ENCODE assay signal across 23 cellular contexts in genomic region chr11:90453525-90453924, GRCh38.
"Had no signal": no experiment of that assay in that cellular context is flagged by ENCODE, and none has a peak within 500 bp of the region (broad histone marks: within the 10 kb centered on the region; RNA-seq: fewer than 3 reads in every experiment).

No MANE protein-coding gene starts in this region.

- H3K4me3 Mint-ChIP-seq: endodermal cell; natural killer cell; stimulated activated naive B cell treated with anti-CD40 and anti-IgM and Interleukin-4, amounts not matched to agents 10 μg/mL and 1 μg/mL and 100 μg/mL, for 72 hours; stimulated activated naive CD8-positive, alpha-beta T cell treated with anti-CD3 and anti-CD28 coated beads, Interleukin-15, Interleukin-2, amounts not matched to agents 100 ng/mL and 50 ng/mL, for 24 hours had no signal

- H3K4me1 ChIP-seq: foreskin keratinocyte, gastroesophageal sphincter, lower lobe of right lung, pancreas, right lobe of liver, tibial nerve, vagina had no signal

- H3K36me3 ChIP-seq: esophagus muscularis mucosa, gastroesophageal sphincter, heart left ventricle, lower lobe of right lung, pancreas, right lobe of liver, thoracic aorta, tibial nerve, vagina had no signal

- H3K9me3 ChIP-seq: esophagus muscularis mucosa, gastroesophageal sphincter, heart left ventricle, lower lobe of right lung, pancreas, right lobe of liver, thoracic aorta, tibial nerve, vagina had no signal

- DNase-seq: dorsolateral prefrontal cortex; effector CD8-positive, alpha-beta T cell; endodermal cell; foreskin keratinocyte; heart left ventricle; left ventricle myocardium superior; lower lobe of right lung; natural killer cell; occipital lobe; pancreas; retina; right lobe of liver; small intestine; stimulated activated CD4-positive, alpha-beta T cell treated with anti-CD3 and anti-CD28 coated beads, Interleukin-15, amount 100 ng/mL, for 24 hours; stimulated activated CD4-positive, alpha-beta T cell treated with anti-CD3 and anti-CD28 coated beads, Interleukin-2, amount 100 ng/mL, for 48 hours; stimulated activated naive B cell treated with anti-CD40 and anti-IgM and Interleukin-4, amounts not matched to agents 10 μg/mL and 1 μg/mL and 100 μg/mL, for 72 hours had no signal

- H3K27ac ChIP-seq: dorsolateral prefrontal cortex, esophagus muscularis mucosa, foreskin keratinocyte, gastroesophageal sphincter, heart left ventricle, hepatocyte, lower lobe of right lung, pancreas, right lobe of liver, tibial nerve, vagina had no signal

- H3K9me3 Mint-ChIP-seq: stimulated activated naive B cell treated with anti-CD40 and anti-IgM and Interleukin-4, amounts not matched to agents 10 μg/mL and 1 μg/mL and 100 μg/mL, for 72 hours; stimulated activated naive CD8-positive, alpha-beta T cell treated with anti-CD3 and anti-CD28 coated beads, Interleukin-15, Interleukin-2, amounts not matched to agents 100 ng/mL and 50 ng/mL, for 24 hours had no signal

- ATAC-seq: foreskin keratinocyte; gastroesophageal sphincter; heart left ventricle; left ventricle myocardium superior; lower lobe of right lung; natural killer cell; pancreas; right lobe of liver; stimulated activated naive B cell treated with anti-CD40 and anti-IgM and Interleukin-4, amounts not matched to agents 10 μg/mL and 1 μg/mL and 100 μg/mL, for 72 hours had no signal

- H3K36me3 Mint-ChIP-seq: natural killer cell; stimulated activated naive B cell treated with anti-CD40 and anti-IgM and Interleukin-4, amounts not matched to agents 10 μg/mL and 1 μg/mL and 100 μg/mL, for 72 hours had no signal

- H3K4me2 ChIP-seq: hepatocyte had no signal

- H3K27me3 ChIP-seq: dorsolateral prefrontal cortex, esophagus muscularis mucosa, foreskin keratinocyte, gastroesophageal sphincter, heart left ventricle, hepatocyte, pancreas, right lobe of liver, tibial nerve, vagina had no signal

- H3K27me3 Mint-ChIP-seq: stimulated activated naive B cell treated with anti-CD40 and anti-IgM and Interleukin-4, amounts not matched to agents 10 μg/mL and 1 μg/mL and 100 μg/mL, for 72 hours; stimulated activated naive CD8-positive, alpha-beta T cell treated with anti-CD3 and anti-CD28 coated beads, Interleukin-15, Interleukin-2, amounts not matched to agents 100 ng/mL and 50 ng/mL, for 24 hours had no signal

- H3K4me1 Mint-ChIP-seq: natural killer cell; stimulated activated naive B cell treated with anti-CD40 and anti-IgM and Interleukin-4, amounts not matched to agents 10 μg/mL and 1 μg/mL and 100 μg/mL, for 72 hours had no signal

- H3K4me3 ChIP-seq: dorsolateral prefrontal cortex, esophagus muscularis mucosa, gastroesophageal sphincter, heart left ventricle, hepatocyte, lower lobe of right lung, pancreas, right lobe of liver, thoracic aorta, tibial nerve, vagina had no signal

- H3K27ac Mint-ChIP-seq: endodermal cell; natural killer cell; stimulated activated naive B cell treated with anti-CD40 and anti-IgM and Interleukin-4, amounts not matched to agents 10 μg/mL and 1 μg/mL and 100 μg/mL, for 72 hours; stimulated activated naive CD8-positive, alpha-beta T cell treated with anti-CD3 and anti-CD28 coated beads, Interleukin-15, Interleukin-2, amounts not matched to agents 100 ng/mL and 50 ng/mL, for 24 hours had no signal

- H2AFZ ChIP-seq: hepatocyte had no signal

- H3K79me2 ChIP-seq: hepatocyte had no signal
